ENCODE assay signal across 1 cellular context in the genomic region with DNA sequence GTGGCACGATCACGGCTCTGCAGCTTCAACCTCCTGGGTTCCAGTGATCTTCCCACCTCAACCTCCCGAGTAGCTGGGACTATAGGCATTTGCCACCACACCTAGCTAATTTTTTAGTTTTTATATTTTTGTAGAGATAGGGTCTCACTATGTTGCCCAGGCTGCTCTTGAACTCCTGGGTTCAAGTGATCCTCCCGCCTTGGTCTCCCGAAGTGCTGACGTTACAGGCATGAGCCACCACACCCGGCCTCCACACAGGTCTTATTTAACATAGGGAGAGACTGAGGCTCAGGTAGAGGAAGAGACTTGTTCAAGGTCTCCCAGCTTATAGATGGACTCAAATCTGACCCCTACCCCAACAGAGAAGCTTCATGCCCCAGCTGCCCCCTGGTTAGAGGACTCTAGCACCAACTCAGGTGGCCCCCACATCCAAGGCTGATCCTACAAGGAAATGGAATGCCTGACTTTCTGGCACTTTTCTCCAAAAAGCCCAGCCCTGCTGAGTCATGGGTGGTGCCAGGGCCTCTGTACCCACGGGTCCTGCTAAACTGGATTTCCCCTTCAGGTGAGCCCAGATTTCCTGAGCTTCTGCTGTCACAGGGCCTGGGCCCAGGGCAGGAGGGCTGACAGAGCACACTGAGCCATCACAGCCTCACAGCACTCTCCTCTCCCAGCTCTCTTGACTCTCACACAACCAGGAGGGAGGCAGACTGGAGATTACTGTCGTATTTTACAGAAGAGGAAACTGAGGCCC.
TF ChIP-seq lines count a peak whose summit lies in the region.

No MANE protein-coding gene starts in this region.

TF ChIP-seq in K562, 482 proteins besides CTCF, POLR2A, EP300 and RAD21:
- TF ChIP-seq CCNT2 (IDR thresholded peaks at IDR 0.05; ENCODE audit: borderline replicate concordance, extremely low read depth, insufficient read length, low read depth, low read length): no peak
- TF ChIP-seq NCOA1 (IDR thresholded peaks at IDR 0.05; ENCODE audit: low read depth): no peak
- TF ChIP-seq ZNF197 (CRISPR knock-in tag; IDR thresholded peaks at IDR 0.05; ENCODE audit: low read depth): no peak
- TF ChIP-seq ZNF444 (CRISPR knock-in tag; IDR thresholded peaks at IDR 0.05): no peak
- TF ChIP-seq HDAC8 (tag; IDR thresholded peaks at IDR 0.05): no peak
- no peak for TF ChIP-seq DNMT1 (IDR thresholded peaks at IDR 0.05)
- no peak for TF ChIP-seq SMAD4 (CRISPR knock-in tag; conservative IDR thresholded peaks at IDR 0.05)
- no peak for TF ChIP-seq ZNF282 (CRISPR knock-in tag; IDR thresholded peaks at IDR 0.05)
- TF ChIP-seq RUNX1 (IDR thresholded peaks at IDR 0.05; ENCODE audit: low read depth): no peak
- TF ChIP-seq, protein P1, sequence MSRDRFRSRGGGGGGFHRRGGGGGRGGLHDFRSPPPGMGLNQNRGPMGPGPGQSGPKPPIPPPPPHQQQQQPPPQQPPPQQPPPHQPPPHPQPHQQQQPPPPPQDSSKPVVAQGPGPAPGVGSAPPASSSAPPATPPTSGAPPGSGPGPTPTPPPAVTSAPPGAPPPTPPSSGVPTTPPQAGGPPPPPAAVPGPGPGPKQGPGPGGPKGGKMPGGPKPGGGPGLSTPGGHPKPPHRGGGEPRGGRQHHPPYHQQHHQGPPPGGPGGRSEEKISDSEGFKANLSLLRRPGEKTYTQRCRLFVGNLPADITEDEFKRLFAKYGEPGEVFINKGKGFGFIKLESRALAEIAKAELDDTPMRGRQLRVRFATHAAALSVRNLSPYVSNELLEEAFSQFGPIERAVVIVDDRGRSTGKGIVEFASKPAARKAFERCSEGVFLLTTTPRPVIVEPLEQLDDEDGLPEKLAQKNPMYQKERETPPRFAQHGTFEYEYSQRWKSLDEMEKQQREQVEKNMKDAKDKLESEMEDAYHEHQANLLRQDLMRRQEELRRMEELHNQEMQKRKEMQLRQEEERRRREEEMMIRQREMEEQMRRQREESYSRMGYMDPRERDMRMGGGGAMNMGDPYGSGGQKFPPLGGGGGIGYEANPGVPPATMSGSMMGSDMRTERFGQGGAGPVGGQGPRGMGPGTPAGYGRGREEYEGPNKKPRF (IDR thresholded peaks at IDR 0.05; ENCODE audit: low read depth, low read length): no peak
- no peak for TF ChIP-seq GTF2E2 (tag; IDR thresholded peaks at IDR 0.05)
- TF ChIP-seq NFE2 (IDR thresholded peaks at IDR 0.05; ENCODE audit: low read depth): 0 out of 2 replicates have a peak, but pooled peaks have one; percentile 13
- peak; percentile 66 for TF ChIP-seq ZNF121 (CRISPR knock-in tag; conservative IDR thresholded peaks at IDR 0.05)
- no peak for TF ChIP-seq ZNF143 (CRISPR knock-in tag; IDR thresholded peaks at IDR 0.05)
- no peak for TF ChIP-seq ZMIZ1 (IDR thresholded peaks at IDR 0.05; ENCODE audit: low read depth in 2 of 2, low read length in 2 of 2)
